Comparison of ENCODE assay signal across 8 cellular contexts in the genomic region with DNA sequence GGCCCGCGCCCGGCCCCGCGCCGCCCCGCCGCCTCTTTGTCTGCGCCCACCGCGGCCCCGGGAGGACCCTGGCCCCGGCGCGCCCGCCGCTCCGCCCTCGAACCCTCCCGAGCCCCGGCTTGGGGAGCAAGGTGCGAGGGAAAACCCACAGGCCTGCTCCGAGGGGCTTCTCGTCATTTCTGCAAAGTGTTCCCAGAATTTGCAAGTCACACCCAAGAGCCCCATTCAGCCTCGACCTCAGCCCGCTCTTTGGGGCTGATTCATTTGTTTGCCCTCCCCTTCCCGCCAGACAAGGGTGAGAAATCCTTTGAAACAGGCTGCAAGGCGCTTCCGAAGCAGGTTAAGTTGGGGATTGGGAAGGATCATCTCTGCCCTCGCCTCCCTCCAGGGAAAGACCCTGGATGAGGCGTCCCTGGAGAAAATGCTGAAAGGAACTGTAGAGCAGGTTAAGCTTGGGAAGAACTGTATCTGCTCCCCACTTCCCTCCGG. TPM values are rescaled to one million over a fixed set of nuclear protein-coding genes. Genes with fewer than 3 reads are reported as not detected.
DNase-seq lines count a peak whose midpoint lies in the region; ATAC-seq and TF ChIP-seq lines count a peak whose summit lies in the region.

No MANE protein-coding gene starts in this region.

- peak overlapping the region; percentile 88 for H3K9ac ChIP-seq in skeletal muscle satellite cell (ENCODE audit: low read depth, low read length)

- peak; percentile 26 for ATAC-seq in Panc1
- ATAC-seq in activated naive CD8-positive, alpha-beta T cell treated with anti-CD3 and anti-CD28 coated beads, Interleukin-2, amount 10 ng/mL, durations not matched to agents 7 days and 5 days (ENCODE audit: low read depth) = no peak

- H3K4me3 Mint-ChIP-seq in CD14-positive monocyte = peak overlapping the region; percentile 89 to 95
- peak overlapping the region; percentile 90 for H3K4me3 Mint-ChIP-seq in HFFc6
- peak overlapping the region; percentile 83 for H3K4me3 Mint-ChIP-seq in activated naive CD8-positive, alpha-beta T cell treated with anti-CD3 and anti-CD28 coated beads, Interleukin-2, amount 10 ng/mL, durations not matched to agents 7 days and 5 days

- peak overlapping the region; percentile 78 to 87 for H3K4me3 ChIP-seq in Panc1 (ENCODE audit: low read depth in 2 of 2, low read length in 2 of 2)
- H3K4me3 ChIP-seq in iPS DF 6.9 (ENCODE audit: low read length) = peak overlapping the region; percentile 73; the same call in 1 of the 2 replicates
- H3K4me3 ChIP-seq in skeletal muscle satellite cell (ENCODE audit: low read length) = peak overlapping the region; percentile 97

- H3K27me3 Mint-ChIP-seq in CD14-positive monocyte (ENCODE audit: low read depth in 3 of 3) (peaks cover 0 to 3% (median 2%) of the 10 kb centered on the region in 3 donors), HFFc6 (ENCODE audit: insufficient read depth) (no peaks in the 10 kb centered on the region; the same call in none of the 2 replicates)
- no peaks in the 10 kb centered on the region for H3K27me3 Mint-ChIP-seq in activated naive CD8-positive, alpha-beta T cell treated with anti-CD3 and anti-CD28 coated beads, Interleukin-2, amount 10 ng/mL, durations not matched to agents 7 days and 5 days

- peaks cover 35% of the 10 kb centered on the region for H3K4me1 ChIP-seq in Panc1 (ENCODE audit: control insufficient read depth, insufficient read depth, low read length)
- H3K4me1 ChIP-seq in iPS DF 6.9 (ENCODE audit: control insufficient read depth, insufficient read depth, low read length) = no peaks in the 10 kb centered on the region; the same call in 1 of the 2 replicates
- peaks cover 23% of the 10 kb centered on the region for H3K4me1 ChIP-seq in skeletal muscle satellite cell (ENCODE audit: control insufficient read depth, insufficient read depth, low read length)

- peak overlapping the region; percentile 65 to 91 (median 83) for H3K27ac Mint-ChIP-seq in CD14-positive monocyte
- peak overlapping the region; percentile 91 for H3K27ac Mint-ChIP-seq in HFFc6
- H3K27ac Mint-ChIP-seq in activated naive CD8-positive, alpha-beta T cell treated with anti-CD3 and anti-CD28 coated beads, Interleukin-2, amount 10 ng/mL, durations not matched to agents 7 days and 5 days = peak overlapping the region; percentile 89

- H3K36me3 Mint-ChIP-seq in CD14-positive monocyte (no peaks in the 10 kb centered on the region), HFFc6 (ENCODE audit: low read depth) (no peaks in the 10 kb centered on the region)
- H3K36me3 Mint-ChIP-seq in activated naive CD8-positive, alpha-beta T cell treated with anti-CD3 and anti-CD28 coated beads, Interleukin-2, amount 10 ng/mL, durations not matched to agents 7 days and 5 days = no peaks in the 10 kb centered on the region

- H3K9me3 Mint-ChIP-seq in CD14-positive monocyte (no peaks in the 10 kb centered on the region), HFFc6 (no peaks in the 10 kb centered on the region)
- no peaks in the 10 kb centered on the region for H3K9me3 Mint-ChIP-seq in activated naive CD8-positive, alpha-beta T cell treated with anti-CD3 and anti-CD28 coated beads, Interleukin-2, amount 10 ng/mL, durations not matched to agents 7 days and 5 days

- no TSS peak for BruUV-seq in Panc1 (replicated peaks; lab: Mats Ljungman, UMichigan)

- no peak for TF ChIP-seq CTCF in CD14-positive monocyte (IDR thresholded peaks at IDR 0.05)
- TF ChIP-seq CTCF in HFFc6 (IDR thresholded peaks at IDR 0.05) = no peak
- TF ChIP-seq CTCF in Panc1 (IDR thresholded peaks at IDR 0.05) = no peak

- H3K4me1 Mint-ChIP-seq in CD14-positive monocyte (peaks cover 22% of the 10 kb centered on the region), HFFc6 (ENCODE audit: low read depth) (peaks cover 26% of the 10 kb centered on the region)
- H3K4me1 Mint-ChIP-seq in activated naive CD8-positive, alpha-beta T cell treated with anti-CD3 and anti-CD28 coated beads, Interleukin-2, amount 10 ng/mL, durations not matched to agents 7 days and 5 days = peaks cover 21% of the 10 kb centered on the region

- H3K27me3 ChIP-seq in Panc1 (ENCODE audit: control insufficient read depth, insufficient read depth, low read length) = no peaks in the 10 kb centered on the region
- no peaks in the 10 kb centered on the region for H3K27me3 ChIP-seq in iPS DF 6.9 (ENCODE audit: control insufficient read depth, insufficient read depth, low read length)
- no peaks in the 10 kb centered on the region for H3K27me3 ChIP-seq in skeletal muscle satellite cell (ENCODE audit: control insufficient read depth, insufficient read depth, low read length)

- peak overlapping the region; percentile 99 for H3K27ac ChIP-seq in Panc1 (ENCODE audit: low read length)
- H3K27ac ChIP-seq in iPS DF 6.9 (ENCODE audit: low read length) = no peak overlapping the region

- intact Hi-C loops in CD14-positive monocyte (cut with micrococcal nuclease) (loop anchor here in 1 of 2 donors (5.0 kb wide), 1 partner anchor 39 kb away; no protein-coding TSS in a partner anchor), Panc1 (cut with micrococcal nuclease; ENCODE audit: unreplicated experiment) (no loop called here)

- H3K9me3 ChIP-seq in Panc1 (ENCODE audit: control insufficient read depth, insufficient read depth, low read depth, low read length) (no peaks in the 10 kb centered on the region), iPS DF 6.9 (ENCODE audit: control insufficient read depth, insufficient read depth, low read length) (no peaks in the 10 kb centered on the region), skeletal muscle satellite cell (replicated peaks; ENCODE audit: low read length) (no peaks in the 10 kb centered on the region)

- POLR2A ChIA-PET in Panc1 (lab: Charles Lee) = interaction anchor here (0.6 kb wide), 1 partner anchor 26 kb away, joined by 7 read pairs; no protein-coding TSS in a partner anchor
- POLR2A ChIA-PET in activated naive CD8-positive, alpha-beta T cell treated with anti-CD3 and anti-CD28 coated beads, Interleukin-2, amount 10 ng/mL, durations not matched to agents 7 days and 5 days (lab: Charles Lee) = interaction anchor here (0.7 to 2.2 kb wide), 7 partner anchors 9 to 103 kb away, joined by 3 to 7 read pairs (median 3); a partner anchor contains a TSS

- H3K36me3 ChIP-seq in Panc1 (ENCODE audit: control insufficient read depth, insufficient read depth, low read length) = no peaks in the 10 kb centered on the region; the same call in 1 of the 2 replicates
- no peaks in the 10 kb centered on the region for H3K36me3 ChIP-seq in iPS DF 6.9 (ENCODE audit: control insufficient read depth, insufficient read depth, low read length)
- H3K36me3 ChIP-seq in skeletal muscle satellite cell (ENCODE audit: insufficient read depth, low read length) = no peaks in the 10 kb centered on the region

- no CpG with 5 or more reads among the region's 32 CpGs for WGBS in iPS DF 6.9 (ENCODE audit: insufficient coverage, insufficient read length)

- in situ Hi-C loops in Panc1 (cut with HindIII; ENCODE audit: low pct_unique_long_range_greater_than_20kb, low sequenced_read_pairs) = no loop called here

- CTCF ChIA-PET in Panc1 (lab: Charles Lee) = interaction anchor here (0.8 to 1.3 kb wide), 2 partner anchors 23 to 49 kb away, joined by 4 to 5 read pairs; no protein-coding TSS in a partner anchor

- peak overlapping the region; percentile 99 for H3K4me2 ChIP-seq in skeletal muscle satellite cell (ENCODE audit: low read length)

- DNase-seq in CD14-positive monocyte (ENCODE audit: low spot score) (peak; percentile 47), HFFc6 (peak; percentile 41), Panc1 (ENCODE audit: low read depth, low spot score) (no peak), iPS DF 6.9 (ENCODE audit: low read depth, low spot score) (no peak), foreskin melanocyte (no peak), epidermal melanocyte (ENCODE audit: insufficient read length, low spot score) (no peak)
- DNase-seq in activated naive CD8-positive, alpha-beta T cell treated with anti-CD3 and anti-CD28 coated beads, Interleukin-2, amount 10 ng/mL, durations not matched to agents 7 days and 5 days = no peak

RNA-seq across cellular contexts. Expression of a gene that starts 0.3 kb away (rescaled TPM):
- polyA plus RNA-seq in CD14-positive monocyte = 10 to 100 TPM in 1 of 2 donors, 1 to 10 TPM in 1; 6.7 to 12.9 TPM
- 10 to 100 TPM; 62.5 to 71.9 (median 69.1) TPM for total RNA-seq in HFFc6 (2021; fragmentation: NEBNext Ultra II Directional; extraction: Animal tissue kit (Norgen Biotek cat#: 25700))
- 117 TPM for total RNA-seq in Panc1 (2021; ENCODE audit: unreplicated experiment)
- polyA plus RNA-seq in Panc1 (2012; ENCODE audit: insufficient read length) = 52.1 TPM
- 10 to 100 TPM; 61.2 to 61.5 TPM for total RNA-seq in activated naive CD8-positive, alpha-beta T cell treated with anti-CD3 and anti-CD28 coated beads, Interleukin-2, amount 10 ng/mL, durations not matched to agents 7 days and 5 days
- 38.4 and 48.4 TPM in 2 replicates for total RNA-seq in skeletal muscle satellite cell (2012; rRNA removed)

Comparison
In these comparisons a context has a peak if more than half of its experiments do, and no peak if none do; other contexts are left out.
1. DNase-seq: peak in CD14-positive monocyte (single experiment) and HFFc6 (single experiment); none in Panc1 (single experiment), activated naive CD8-positive, alpha-beta T cell treated with anti-CD3 and anti-CD28 coated beads, Interleukin-2, amount 10 ng/mL, durations not matched to agents 7 days and 5 days (single experiment), iPS DF 6.9 (single experiment), foreskin melanocyte (single experiment) and epidermal melanocyte (single experiment).
2. Peak in every context shown above with its lines, with median percentiles within 50 percentile points of each other: H3K27ac Mint-ChIP-seq, H3K4me3 Mint-ChIP-seq and H3K4me3 ChIP-seq.